In genomic region chr5:177296581-177296980, GRCh38 we compare ENCODE assay signal across 10 cellular contexts. TPM values are rescaled to one million over a fixed set of nuclear protein-coding genes. Genes with fewer than 3 reads are reported as not detected.
DNase-seq lines count a peak whose midpoint lies in the region; ATAC-seq, FAIRE-seq and TF ChIP-seq lines count a peak whose summit lies in the region.
"Had no signal": no experiment of that assay in that cellular context is flagged by ENCODE, and none has a peak within 500 bp of the region (broad histone marks: within the 10 kb centered on the region; RNA-seq: fewer than 3 reads in every experiment).

No MANE protein-coding gene starts in this region.

- peaks cover 87% of the 10 kb centered on the region for H3K36me3 ChIP-seq in KOPT-K1 (ENCODE audit: insufficient read depth, low read length)

- no peaks in the 10 kb centered on the region for H3K9me3 Mint-ChIP-seq in CD4-positive, alpha-beta T cell
- H3K9me3 Mint-ChIP-seq in activated T-helper 2 cell treated with anti-CD3 and anti-CD28 coated beads, Interferon-gamma antibody, Interleukin-2, Interleukin-4, amounts not matched to agents 10 μg/mL and 5 μg/mL and 100 μg/mL, durations not matched to agents 14 hours and 24 hours and 36 hours, result no peaks in the 10 kb centered on the region
- H3K9me3 Mint-ChIP-seq in naive B cell, result no peaks in the 10 kb centered on the region

- peaks cover 59% of the 10 kb centered on the region for H3K36me3 Mint-ChIP-seq in CD4-positive, alpha-beta T cell (ENCODE audit: low read depth)
- H3K36me3 Mint-ChIP-seq in activated T-helper 2 cell treated with anti-CD3 and anti-CD28 coated beads, Interferon-gamma antibody, Interleukin-2, Interleukin-4, amounts not matched to agents 10 μg/mL and 5 μg/mL and 100 μg/mL, durations not matched to agents 14 hours and 24 hours and 36 hours (ENCODE audit: low read depth), result peaks cover 67% of the 10 kb centered on the region
- H3K36me3 Mint-ChIP-seq in naive B cell, result peaks cover 6 to 14% of the 10 kb centered on the region in 2 donors

- H3K4me3 Mint-ChIP-seq in CD4-positive, alpha-beta T cell, result peak overlapping the region; percentile 36
- H3K4me3 Mint-ChIP-seq in activated T-helper 2 cell treated with anti-CD3 and anti-CD28 coated beads, Interferon-gamma antibody, Interleukin-2, Interleukin-4, amounts not matched to agents 10 μg/mL and 5 μg/mL and 100 μg/mL, durations not matched to agents 14 hours and 24 hours and 36 hours (ENCODE audit: low read depth), result no peak overlapping the region
- peak overlapping the region; percentile 33 to 87 (median 65) for H3K4me3 Mint-ChIP-seq in naive B cell

- H3K9me3 ChIP-seq in CD4-positive, alpha-beta T cell (ENCODE audit: control insufficient read depth, low read length), result no peaks in the 10 kb centered on the region
- no peaks in the 10 kb centered on the region for H3K9me3 ChIP-seq in KOPT-K1 (ENCODE audit: insufficient read depth, low read length, poor library complexity, severe bottlenecking)
- H3K9me3 ChIP-seq: gastroesophageal sphincter had no signal

- no peak for FAIRE-seq in H54 (lab: Jason Lieb, UNC)

- ATAC-seq in CD4-positive, alpha-beta T cell (ENCODE audit: poor library complexity), result no peak
- ATAC-seq in naive B cell (ENCODE audit: low read depth in 2 of 2) (peak in 1 of 2 donors; percentile 18), HG03108 (IDR thresholded peaks at IDR 0.05; ENCODE audit: unreplicated experiment) (no peak)
- no peak for ATAC-seq in activated CD4-positive, CD25-positive, alpha-beta regulatory T cell treated with anti-CD3 and anti-CD28 coated beads, Interleukin-2, amount 50 U/mL, for 24 hours
- ATAC-seq: gastroesophageal sphincter had no signal

- CTCF ChIA-PET in CD4-positive, alpha-beta T cell (lab: Charles Lee), result interaction anchor here (1.0 to 1.3 kb wide), 2 partner anchors 13 to 183 kb away, joined by 3 read pairs; no protein-coding TSS in a partner anchor

- no peak overlapping the region for H3K4me3 ChIP-seq in foreskin fibroblast (ENCODE audit: low read depth in 1 of 2, low read length in 2 of 2)
- H3K4me3 ChIP-seq: gastroesophageal sphincter had no signal

- TF ChIP-seq CTCF in CD4-positive, alpha-beta T cell (IDR thresholded peaks at IDR 0.05), result no peak
- TF ChIP-seq CTCF in foreskin fibroblast (IDR thresholded peaks at IDR 0.05; ENCODE audit: low read depth, low read length), result no peak

- H3K27me3 Mint-ChIP-seq in CD4-positive, alpha-beta T cell, result no peaks in the 10 kb centered on the region
- no peaks in the 10 kb centered on the region for H3K27me3 Mint-ChIP-seq in activated T-helper 2 cell treated with anti-CD3 and anti-CD28 coated beads, Interferon-gamma antibody, Interleukin-2, Interleukin-4, amounts not matched to agents 10 μg/mL and 5 μg/mL and 100 μg/mL, durations not matched to agents 14 hours and 24 hours and 36 hours (ENCODE audit: low read depth)
- H3K27me3 Mint-ChIP-seq in naive B cell, result no peaks in the 10 kb centered on the region

- DNase-seq in CD4-positive, alpha-beta T cell, result no peak
- DNase-seq in activated T-helper 2 cell treated with anti-CD3 and anti-CD28 coated beads, Interferon-gamma antibody, Interleukin-2, Interleukin-4, amounts not matched to agents 10 μg/mL and 5 μg/mL and 100 μg/mL, durations not matched to agents 14 hours and 24 hours and 36 hours (ENCODE audit: low spot score), result no peak
- DNase-seq in naive B cell (no peak), H54 (ENCODE audit: insufficient read length, low spot score) (no peak), foreskin fibroblast (no peak)
- DNase-seq: DND-41 had no signal

- POLR2A ChIA-PET in CD4-positive, alpha-beta T cell (lab: Charles Lee), result interaction anchor here (0.7 kb wide), 1 partner anchor 9 kb away, joined by 3 read pairs; no protein-coding TSS in a partner anchor

- TF ChIP-seq POLR2A in H54 (IDR thresholded peaks at IDR 0.05; ENCODE audit: low read depth, low read length), result no peak

- H3K27ac Mint-ChIP-seq in CD4-positive, alpha-beta T cell, result peak overlapping the region; percentile 78
- H3K27ac Mint-ChIP-seq in activated T-helper 2 cell treated with anti-CD3 and anti-CD28 coated beads, Interferon-gamma antibody, Interleukin-2, Interleukin-4, amounts not matched to agents 10 μg/mL and 5 μg/mL and 100 μg/mL, durations not matched to agents 14 hours and 24 hours and 36 hours, result peak overlapping the region; percentile 71
- peak overlapping the region in 5 of 6 donors; percentile 30 to 94 (median 84) for H3K27ac Mint-ChIP-seq in naive B cell

- H3K27me3 ChIP-seq in CD4-positive, alpha-beta T cell (ENCODE audit: control insufficient read depth, insufficient read depth, low read length), result no peaks in the 10 kb centered on the region
- H3K27me3 ChIP-seq: gastroesophageal sphincter had no signal

- H3K27ac ChIP-seq in CD4-positive, alpha-beta T cell (ENCODE audit: low read depth, low read length), result no peak overlapping the region
- H3K27ac ChIP-seq in KOPT-K1 (ENCODE audit: low read depth, low read length, poor library complexity, severe bottlenecking), result peak overlapping the region; percentile 26
- H3K27ac ChIP-seq: gastroesophageal sphincter had no signal

- intact Hi-C loops in CD4-positive, alpha-beta T cell (cut with DNase I, micrococcal nuclease), result no loop called here
- intact Hi-C loops in activated T-helper 2 cell treated with anti-CD3 and anti-CD28 coated beads, Interferon-gamma antibody, Interleukin-2, Interleukin-4, amounts not matched to agents 10 μg/mL and 5 μg/mL and 100 μg/mL, durations not matched to agents 14 hours and 24 hours and 36 hours (cut with micrococcal nuclease), result no loop called here

- H3K4me1 Mint-ChIP-seq in CD4-positive, alpha-beta T cell (ENCODE audit: low read depth), result peaks cover 55% of the 10 kb centered on the region
- H3K4me1 Mint-ChIP-seq in activated T-helper 2 cell treated with anti-CD3 and anti-CD28 coated beads, Interferon-gamma antibody, Interleukin-2, Interleukin-4, amounts not matched to agents 10 μg/mL and 5 μg/mL and 100 μg/mL, durations not matched to agents 14 hours and 24 hours and 36 hours (ENCODE audit: low read depth), result peaks cover 45% of the 10 kb centered on the region
- H3K4me1 Mint-ChIP-seq in naive B cell, result peaks cover 40 to 60% (median 57%) of the 10 kb centered on the region in 3 donors

RNA-seq across cellular contexts. Expression of gene RAB24, which starts 6.9 kb away (rescaled TPM):
- total RNA-seq in CD4-positive, alpha-beta T cell, result 10 to 100 TPM; 17.0 to 18.0 TPM
- 17.7 and 19.0 TPM in 2 replicates for total RNA-seq in activated T-helper 2 cell treated with anti-CD3 and anti-CD28 coated beads, Interferon-gamma antibody, Interleukin-2, Interleukin-4, amounts not matched to agents 10 μg/mL and 5 μg/mL and 100 μg/mL, durations not matched to agents 14 hours and 24 hours and 36 hours
- polyA plus RNA-seq in naive B cell (ENCODE audit: low read depth in 6 of 6), result 10 to 100 TPM; 33.0 to 79.5 (median 47.3) TPM

RNA-seq across cellular contexts. Expression of gene PRELID1, which starts 7.0 kb away (rescaled TPM):
- total RNA-seq in CD4-positive, alpha-beta T cell, result 10 to 100 TPM; 33.1 to 35.0 TPM
- 223 and 229 TPM in 2 replicates for total RNA-seq in activated T-helper 2 cell treated with anti-CD3 and anti-CD28 coated beads, Interferon-gamma antibody, Interleukin-2, Interleukin-4, amounts not matched to agents 10 μg/mL and 5 μg/mL and 100 μg/mL, durations not matched to agents 14 hours and 24 hours and 36 hours
- 100 to 1,000 TPM; 162 to 227 (median 176) TPM for polyA plus RNA-seq in naive B cell (ENCODE audit: low read depth in 6 of 6)

RNA-seq across cellular contexts. Expression of gene MXD3, which starts 15.1 kb away (rescaled TPM):
- 1 to 10 TPM; 5.8 to 7.5 TPM for total RNA-seq in CD4-positive, alpha-beta T cell
- 12.8 and 13.9 TPM in 2 replicates for total RNA-seq in activated T-helper 2 cell treated with anti-CD3 and anti-CD28 coated beads, Interferon-gamma antibody, Interleukin-2, Interleukin-4, amounts not matched to agents 10 μg/mL and 5 μg/mL and 100 μg/mL, durations not matched to agents 14 hours and 24 hours and 36 hours
- 1 to 10 TPM in 4 of 6 donors, under 1 TPM in 2; 0.52 to 2.3 (median 1.4) TPM for polyA plus RNA-seq in naive B cell (ENCODE audit: low read depth in 6 of 6)

RNA-seq across cellular contexts. Expression of gene LMAN2, which starts 54.9 kb away (rescaled TPM):
- 10 to 100 TPM; 54.5 to 55.6 TPM for total RNA-seq in CD4-positive, alpha-beta T cell
- total RNA-seq in activated T-helper 2 cell treated with anti-CD3 and anti-CD28 coated beads, Interferon-gamma antibody, Interleukin-2, Interleukin-4, amounts not matched to agents 10 μg/mL and 5 μg/mL and 100 μg/mL, durations not matched to agents 14 hours and 24 hours and 36 hours, result 130 and 137 TPM in 2 replicates
- polyA plus RNA-seq in naive B cell (ENCODE audit: low read depth in 6 of 6), result 100 to 1,000 TPM; 182 to 243 (median 191) TPM
